In genomic region chr13:32538621-32539246, GRCh38 we compare ENCODE assay signal across 8 cellular contexts. TPM values are rescaled to one million over a fixed set of nuclear protein-coding genes. Genes with fewer than 3 reads are reported as not detected.
DNase-seq lines count a peak whose midpoint lies in the region; ATAC-seq and TF ChIP-seq lines count a peak whose summit lies in the region.

TSS of gene N4BP2L2 (minus strand) at chr13:32538795. CDS start at chr13:32537027, 1,768 bp downstream.

- peak; percentile 43 for TF ChIP-seq CTCF in GM10266 (IDR thresholded peaks at IDR 0.05; ENCODE audit: control insufficient read depth, insufficient read depth, low read depth, missing control alignments)

- peak within 1 kb of the TSS; percentile 91 for H3K27ac ChIP-seq in temporal lobe (ENCODE audit: low read depth, low read length)

- H3K27ac Mint-ChIP-seq in activated naive CD4-positive, alpha-beta T cell treated with anti-CD3 and anti-CD28 coated beads, Interleukin-2, amount 50 U/mL, for 72 hours = peak within 1 kb of the TSS; percentile 99 to 100

- DNase-seq in GM10266 (ENCODE audit: extremely low spot score) (peak; percentile 84), NCI-H1092 treated with DMSO at 0.1 percent for 48 hours (lab: John Stamatoyannopoulos, UW) (peak; percentile 88), SKM-1 (lab: John Stamatoyannopoulos, UW; ENCODE audit: unreplicated experiment) (peak; percentile 92), glomerular endothelial cell (ENCODE audit: extremely low read depth, low read depth, low spot score) (peak; percentile 94), occipital lobe (lab: John Stamatoyannopoulos, UW) (peak; percentile 93)
- DNase-seq in activated naive CD4-positive, alpha-beta T cell treated with anti-CD3 and anti-CD28 coated beads, Interleukin-2, amount 50 U/mL, for 72 hours (ENCODE audit: low spot score in 2 of 2) = peak; percentile 82 to 87

- ATAC-seq in HG02623 (IDR thresholded peaks at IDR 0.05; ENCODE audit: unreplicated experiment) = peak; percentile 96
- peak; percentile 80 to 96 for ATAC-seq in activated naive CD4-positive, alpha-beta T cell treated with anti-CD3 and anti-CD28 coated beads, Interleukin-2, amount 50 U/mL, for 72 hours

- peaks cover 0 to 3% of the 10 kb centered on the region in 2 donors for H3K9me3 Mint-ChIP-seq in activated naive CD4-positive, alpha-beta T cell treated with anti-CD3 and anti-CD28 coated beads, Interleukin-2, amount 50 U/mL, for 72 hours

- peaks cover 41 to 44% of the 10 kb centered on the region in 2 donors for H3K36me3 Mint-ChIP-seq in activated naive CD4-positive, alpha-beta T cell treated with anti-CD3 and anti-CD28 coated beads, Interleukin-2, amount 50 U/mL, for 72 hours

RNA-seq across cellular contexts. Expression of gene N4BP2L2, which starts in this region (rescaled TPM):
- total RNA-seq in activated naive CD4-positive, alpha-beta T cell treated with anti-CD3 and anti-CD28 coated beads, Interleukin-2, amount 50 U/mL, for 72 hours = 100 to 1,000 TPM in 1 of 2 donors, 10 to 100 TPM in 1; 82.1 to 107 TPM
- total RNA-seq in glomerular endothelial cell = 32.4 and 66.3 TPM in 2 replicates
- total RNA-seq in occipital lobe = 200 TPM
- 132 TPM for total RNA-seq in temporal lobe

Comparison
In these comparisons a context has a peak if more than half of its experiments do, and no peak if none do; other contexts are left out.
1. Peak in every context shown above with its lines: DNase-seq, ATAC-seq and H3K27ac ChIP-seq.